1 cellular context compared by ENCODE assay signal in the genomic region with DNA sequence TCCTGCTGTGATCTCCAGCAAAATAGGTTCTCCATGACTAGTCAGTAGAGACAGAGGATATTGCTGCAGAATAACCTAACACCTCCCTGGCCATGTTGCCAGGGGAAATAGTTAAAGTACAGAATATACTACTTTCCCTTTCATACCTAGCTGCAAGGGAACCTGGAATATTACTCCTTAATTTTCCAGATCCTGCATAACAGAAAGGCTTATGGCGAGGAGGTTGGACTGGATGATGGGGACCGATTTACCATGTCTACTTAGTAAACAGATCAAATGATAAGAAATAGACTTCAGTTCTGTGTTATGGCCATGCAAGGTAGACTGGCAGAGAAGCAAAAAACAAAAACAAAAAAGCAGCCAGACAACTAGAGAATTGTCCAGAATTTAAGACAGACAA.
TF ChIP-seq lines count a peak whose summit lies in the region.

No MANE protein-coding gene starts in this region.

TF ChIP-seq in HepG2, 621 proteins besides CTCF, POLR2A, EP300 and RAD21 (continued from another document):
- TF ChIP-seq ZNF30 (CRISPR knock-in tag; IDR thresholded peaks at IDR 0.05): no peak
- 0 out of 2 replicates have a peak, but pooled peaks have one; percentile 30 for TF ChIP-seq ZNF605 (CRISPR knock-in tag; IDR thresholded peaks at IDR 0.05)
- no peak for TF ChIP-seq ATF7-NPFF (CRISPR knock-in tag; IDR thresholded peaks at IDR 0.05; ENCODE audit: low read depth)
- TF ChIP-seq, protein P1, sequence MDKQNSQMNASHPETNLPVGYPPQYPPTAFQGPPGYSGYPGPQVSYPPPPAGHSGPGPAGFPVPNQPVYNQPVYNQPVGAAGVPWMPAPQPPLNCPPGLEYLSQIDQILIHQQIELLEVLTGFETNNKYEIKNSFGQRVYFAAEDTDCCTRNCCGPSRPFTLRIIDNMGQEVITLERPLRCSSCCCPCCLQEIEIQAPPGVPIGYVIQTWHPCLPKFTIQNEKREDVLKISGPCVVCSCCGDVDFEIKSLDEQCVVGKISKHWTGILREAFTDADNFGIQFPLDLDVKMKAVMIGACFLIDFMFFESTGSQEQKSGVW (CRISPR knock-in tag; IDR thresholded peaks at IDR 0.05; ENCODE audit: borderline replicate concordance): no peak
- TF ChIP-seq, protein P2, sequence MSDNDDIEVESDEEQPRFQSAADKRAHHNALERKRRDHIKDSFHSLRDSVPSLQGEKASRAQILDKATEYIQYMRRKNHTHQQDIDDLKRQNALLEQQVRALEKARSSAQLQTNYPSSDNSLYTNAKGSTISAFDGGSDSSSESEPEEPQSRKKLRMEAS (IDR thresholded peaks at IDR 0.05): 0 out of 2 replicates have a peak, but pooled peaks have one; percentile 4
- no peak for TF ChIP-seq ZGPAT (CRISPR knock-in tag; IDR thresholded peaks at IDR 0.05)
- TF ChIP-seq YY1 (IDR thresholded peaks at IDR 0.05; ENCODE audit: insufficient read depth, insufficient replicate concordance, low read depth, low read length): peak; percentile 10
- TF ChIP-seq KLF6 (CRISPR knock-in tag; IDR thresholded peaks at IDR 0.05): no peak
